Comparison of ENCODE assay signal across 11 cellular contexts in the genomic region with DNA sequence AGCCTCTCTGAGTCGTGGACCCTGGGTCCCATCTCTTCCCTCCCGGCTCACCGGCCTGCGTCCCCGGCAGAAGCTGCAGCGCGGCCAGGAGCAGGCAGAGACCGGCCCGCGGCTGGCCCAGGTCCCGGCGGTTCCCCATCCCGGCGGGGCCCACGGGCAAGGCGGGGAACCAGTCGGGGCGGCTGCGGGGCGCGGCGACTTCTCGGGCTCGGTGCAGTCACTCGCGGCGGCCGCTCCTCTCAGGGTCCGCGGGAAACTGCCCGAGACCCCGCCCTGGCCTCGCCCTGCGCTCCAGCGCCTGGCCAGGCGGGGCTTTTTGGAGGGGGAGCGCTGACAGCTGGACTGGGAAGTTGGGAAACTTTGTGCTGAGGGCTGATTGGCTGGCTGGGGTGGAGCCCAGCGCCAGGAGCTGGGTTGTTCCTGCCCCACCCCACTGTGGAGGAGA. TPM values are rescaled to one million over a fixed set of nuclear protein-coding genes. Genes with fewer than 3 reads are reported as not detected.
DNase-seq lines count a peak whose midpoint lies in the region; ATAC-seq, FAIRE-seq and TF ChIP-seq lines count a peak whose summit lies in the region.
"Had no signal": no experiment of that assay in that cellular context is flagged by ENCODE, and none has a peak within 500 bp of the region (broad histone marks: within the 10 kb centered on the region; RNA-seq: fewer than 3 reads in every experiment).

Gene COL5A3 (minus strand): TSS at position 258 of the 445 bp plus-strand sequence. CDS start 119 bp downstream, at position 139.

- H3K4me1 Mint-ChIP-seq in activated T-cell treated with anti-CD3 and anti-CD28 coated beads, Interleukin-2, amount 50 U/mL, for 4 hours (ENCODE audit: low read depth) = peaks cover 26% of the 10 kb centered on the region
- peaks cover 28% of the 10 kb centered on the region for H3K4me1 Mint-ChIP-seq in activated T-cell treated with anti-CD3 and anti-CD28 coated beads, Interleukin-2, amount 50 U/mL, for 24 hours (ENCODE audit: low read depth)

- CTCF ChIA-PET in H1 (lab: Charles Lee; ENCODE audit: partially characterized antibody) = interaction anchor here (0.6 to 1.9 kb wide), 8 partner anchors 9 to 97 kb away, joined by 3 to 7 read pairs (median 5); no protein-coding TSS in a partner anchor

- 2% methylated on average over 15 of the region's 38 CpGs; no CpG with 5 or more reads in 1 of the 2 experiments for WGBS in H1 (ENCODE audit: extremely low coverage in 1 of 2, insufficient coverage in 1 of 2, insufficient read length in 1 of 2, insufficient replicate concordance in 2 of 2, low coverage in 1 of 2, low lambda C conversion rate in 2 of 2, missing lambda C conversion rate in 1 of 2), 2 experiments

- H2AK5ac ChIP-seq in H1 (ENCODE audit: low read depth, low read length) = no peak within 1 kb of the TSS

- DNase-seq in activated T-cell treated with anti-CD3 and anti-CD28 coated beads, Interleukin-2, amount 50 U/mL, for 4 hours = no peak
- DNase-seq in activated T-cell treated with anti-CD3 and anti-CD28 coated beads, Interleukin-2, amount 50 U/mL, for 24 hours = no peak
- peak in 1 of 2 experiments; percentile 61 for DNase-seq in H1 (ENCODE audit: low read depth in 1 of 2, low spot score in 2 of 2)
- DNase-seq in mesenteric fat pad (ENCODE audit: low spot score) = no peak
- peak; percentile 72 for DNase-seq in ureter (ENCODE audit: low spot score)
- no peak for DNase-seq in A172 (ENCODE audit: low spot score)
- no peak for DNase-seq in HTR-8/SVneo (ENCODE audit: insufficient read length, low spot score)
- DNase-seq in HUDEP-2 (lab: John Stamatoyannopoulos, UW; ENCODE audit: unreplicated experiment in 76 of 76) = no peak
- DNase-seq: activated CD4-positive, alpha-beta T cell treated with anti-CD3 and anti-CD28 coated beads, Interleukin-2, amount 50 U/mL, for 48 hours; kidney glomerular epithelial cell; NCI-H1105 treated with DMSO at 0.1 percent for 48 hours had no signal

- no peak within 1 kb of the TSS for H3K23ac ChIP-seq in H1 (ENCODE audit: insufficient read length)

- H2BK5ac ChIP-seq in H1 (ENCODE audit: low read depth, low read length) = no peak within 1 kb of the TSS

- no peak for TF ChIP-seq RAD21 in H1 (IDR thresholded peaks at IDR 0.05 in 1 of 2, conservative IDR thresholded peaks at IDR 0.05 in 1 of 2; ENCODE audit: low read depth in 2 of 2, low read length in 2 of 2)

- H3K27me3 ChIP-seq in H1 (replicated peaks in 1 of 4; ENCODE audit: control insufficient read depth in 3 of 4, extremely low read depth in 1 of 4, insufficient read depth in 3 of 4, low read length in 3 of 4) = peaks cover 1 to 29% (median 20%) of the 10 kb centered on the region in 4 experiments

- TF ChIP-seq EP300 in H1 (IDR thresholded peaks at IDR 0.05; ENCODE audit: borderline replicate concordance in 1 of 2, low read depth in 2 of 2, low read length in 2 of 2) = no peak

- no peak within 1 kb of the TSS for H3K56ac ChIP-seq in H1 (replicated peaks; ENCODE audit: insufficient read length, low read depth, low read length)

- peak within 1 kb of the TSS; percentile 94 for H2BK15ac ChIP-seq in H1 (ENCODE audit: low read length)

- no peak within 1 kb of the TSS for H3K27ac Mint-ChIP-seq in activated T-cell treated with anti-CD3 and anti-CD28 coated beads, Interleukin-2, amount 50 U/mL, for 24 hours

- H3K4me2 ChIP-seq in H1 (ENCODE audit: insufficient read depth in 1 of 2, low read depth in 2 of 2, low read length in 2 of 2) = peak within 1 kb of the TSS; percentile 77 to 96

- TF ChIP-seq POLR2A in H1 (IDR thresholded peaks at IDR 0.05; ENCODE audit: control extremely low read depth in 1 of 2, low read depth in 2 of 2, low read length in 2 of 2) = no peak

- H4K8ac ChIP-seq in H1 (ENCODE audit: extremely low read depth, insufficient read depth, low read length) = peak within 1 kb of the TSS; percentile 68; the same call in 1 of the 2 replicates

- TF ChIP-seq CTCF in H1 (IDR thresholded peaks at IDR 0.05; ENCODE audit: control extremely low read depth in 1 of 3, insufficient read depth in 1 of 3, low read depth in 1 of 3, low read length in 3 of 3) = no peak

- peaks cover 16% of the 10 kb centered on the region; the same call in 1 of the 2 replicates for H3K23me2 ChIP-seq in H1 (ENCODE audit: low read depth, low read length)

- no peak within 1 kb of the TSS for H4K91ac ChIP-seq in H1 (replicated peaks; ENCODE audit: insufficient read length, low read length)

- H3K4ac ChIP-seq in H1 (replicated peaks; ENCODE audit: insufficient read length, low read depth, low read length) = no peak within 1 kb of the TSS

- H3K36me3 Mint-ChIP-seq in activated T-cell treated with anti-CD3 and anti-CD28 coated beads, Interleukin-2, amount 50 U/mL, for 4 hours (ENCODE audit: insufficient read depth) = peaks cover 2% of the 10 kb centered on the region
- no peaks in the 10 kb centered on the region for H3K36me3 Mint-ChIP-seq in activated T-cell treated with anti-CD3 and anti-CD28 coated beads, Interleukin-2, amount 50 U/mL, for 24 hours (ENCODE audit: low read depth)

- peaks cover 68% of the 10 kb centered on the region for H3K27me3 Mint-ChIP-seq in activated T-cell treated with anti-CD3 and anti-CD28 coated beads, Interleukin-2, amount 50 U/mL, for 4 hours (ENCODE audit: low read depth)
- peaks cover 67% of the 10 kb centered on the region for H3K27me3 Mint-ChIP-seq in activated T-cell treated with anti-CD3 and anti-CD28 coated beads, Interleukin-2, amount 50 U/mL, for 24 hours

- POLR2A ChIA-PET in H1 (lab: Charles Lee; ENCODE audit: partially characterized antibody) = interaction anchor here (1.1 to 1.5 kb wide), 2 partner anchors 11 to 47 kb away, joined by 4 read pairs; no protein-coding TSS in a partner anchor

- no peak within 1 kb of the TSS for H3K27ac ChIP-seq in H1 (ENCODE audit: low read depth, low read length)

- no peak within 1 kb of the TSS for H2BK20ac ChIP-seq in H1 (ENCODE audit: low read length)

- H3K9ac ChIP-seq in H1 (replicated peaks in 1 of 4; ENCODE audit: extremely low read depth in 1 of 4, low read depth in 3 of 4, low read length in 3 of 4) = no peak within 1 kb of the TSS

- H3K79me2 ChIP-seq in H1 (ENCODE audit: control insufficient read depth in 1 of 2, insufficient read depth in 2 of 2, low read length in 2 of 2) = no peaks in the 10 kb centered on the region

- no peak within 1 kb of the TSS for H3K18ac ChIP-seq in H1 (ENCODE audit: extremely low read depth, low read length)

- no peaks in the 10 kb centered on the region for H3K9me3 Mint-ChIP-seq in activated T-cell treated with anti-CD3 and anti-CD28 coated beads, Interleukin-2, amount 50 U/mL, for 4 hours
- no peaks in the 10 kb centered on the region for H3K9me3 Mint-ChIP-seq in activated T-cell treated with anti-CD3 and anti-CD28 coated beads, Interleukin-2, amount 50 U/mL, for 24 hours

- peak; percentile 12 to 20 for ATAC-seq in activated T-cell treated with anti-CD3 and anti-CD28 coated beads, Interleukin-2, amount 50 U/mL, for 4 hours

- FAIRE-seq in H1 (lab: Jason Lieb, UNC) (no peak), HTR-8/SVneo (lab: Jason Lieb, UNC) (no peak)

- peaks cover 5 to 10% of the 10 kb centered on the region in 2 experiments for H4K20me1 ChIP-seq in H1 (replicated peaks in 1 of 2; ENCODE audit: control insufficient read depth in 1 of 2, insufficient read depth in 2 of 2, low read length in 2 of 2)

- no peaks in the 10 kb centered on the region for H3K79me1 ChIP-seq in H1 (ENCODE audit: low read depth, low read length)

- no peak within 1 kb of the TSS for H2BK120ac ChIP-seq in H1 (replicated peaks; ENCODE audit: low read depth, low read length)

- no peak within 1 kb of the TSS for H4K5ac ChIP-seq in H1 (ENCODE audit: insufficient read length, low read depth, low read length)

- H3K14ac ChIP-seq in H1 (ENCODE audit: insufficient read length) = no peak within 1 kb of the TSS

- H3K4me3 Mint-ChIP-seq in activated T-cell treated with anti-CD3 and anti-CD28 coated beads, Interleukin-2, amount 50 U/mL, for 4 hours = no peak within 1 kb of the TSS
- H3K4me3 Mint-ChIP-seq in activated T-cell treated with anti-CD3 and anti-CD28 coated beads, Interleukin-2, amount 50 U/mL, for 24 hours = no peak within 1 kb of the TSS

- H2AFZ ChIP-seq in H1 (ENCODE audit: low read length) = no peak within 1 kb of the TSS

- H3K4me3 ChIP-seq in H1 (ENCODE audit: extremely low read depth in 1 of 4, insufficient read depth in 2 of 4, low read depth in 3 of 4, low read length in 4 of 4) = peak within 1 kb of the TSS; percentile 15 to 62 (median 28); a peak in 7 of 8 replicates

- no peaks in the 10 kb centered on the region for H3K36me3 ChIP-seq in H1 (ENCODE audit: control insufficient read depth in 2 of 4, insufficient read depth in 4 of 4, low read length in 3 of 4)

- H3K9me3 ChIP-seq in H1 (ENCODE audit: insufficient read depth in 2 of 2, low read depth in 1 of 2, low read length in 1 of 2) = no peaks in the 10 kb centered on the region

- H3K4me1 ChIP-seq in H1 (replicated peaks in 1 of 4; ENCODE audit: control insufficient read depth in 3 of 4, insufficient read depth in 4 of 4, low read length in 3 of 4) = peaks cover 4 to 12% (median 8%) of the 10 kb centered on the region in 4 experiments

- H2BK12ac ChIP-seq in H1 (ENCODE audit: low read depth, low read length) = peak within 1 kb of the TSS; percentile 87; the same call in 1 of the 2 replicates

TF ChIP-seq in H1, 55 proteins besides CTCF, POLR2A, EP300 and RAD21 (continues in another document):
- no peak for TF ChIP-seq ATF3 (IDR thresholded peaks at IDR 0.05; ENCODE audit: insufficient read depth, low read depth, low read length)

RNA-seq across cellular contexts. Expression of gene COL5A3, which starts in this region (rescaled TPM):
- total RNA-seq in activated T-cell treated with anti-CD3 and anti-CD28 coated beads, Interleukin-2, amount 50 U/mL, for 4 hours = 1 to 10 TPM in 2 of 3 donors, under 1 TPM in 1; 0.46 to 2.8 (median 2.3) TPM
- 0.74 and 0.75 TPM in 2 replicates for total RNA-seq in H1 (2021; fragmentation: NEBNext Ultra II Directional; extraction: Animal tissue kit (Norgen Biotek cat#: 25700))
- 0.67 and 1.2 TPM in 2 replicates for polyA plus RNA-seq in H1 (2011; rRNA removed)
- 0.78 TPM for polyA plus RNA-seq in H1 (2011; cell fraction: cytosol; rRNA removed)
- 2.2 TPM for polyA plus RNA-seq in H1 (2011; cell fraction: nucleus; rRNA removed)
- 0.76 to 1.1 TPM (median 0.93 TPM) in 4 replicates for polyA plus RNA-seq in H1 (2012, experiment 1 of 2)
- polyA plus RNA-seq in H1 (2012, experiment 2 of 2) = 0.80 TPM
- 0.61 TPM for polyA plus RNA-seq in H1 (2013, experiment 1 of 2)
- polyA plus RNA-seq in H1 (2013, experiment 2 of 2) = 0.57 TPM
- polyA minus RNA-seq in H1 (2011; rRNA and poly(A)+ RNA removed) = 0.29 and 0.44 TPM in 2 replicates
- polyA minus RNA-seq in H1 (2011; cell fraction: cytosol; rRNA and poly(A)+ RNA removed) = 0.66 TPM
- 0.40 TPM for polyA minus RNA-seq in H1 (2011; cell fraction: nucleus; rRNA and poly(A)+ RNA removed)
- total RNA-seq in mesenteric fat pad (30.2 TPM), ureter (12.4 TPM)
- total RNA-seq in A172 (2014; rRNA removed; shearing (Covaris generic)) = 0.02 and 0.22 TPM in 2 replicates
